Comparison of ENCODE assay signal across 30 cellular contexts in genomic region chr5:150281987-150282386, GRCh38. TPM values are rescaled to one million over a fixed set of nuclear protein-coding genes. Genes with fewer than 3 reads are reported as not detected.
"Had no signal": no experiment of that assay in that cellular context is flagged by ENCODE, and none has a peak within 500 bp of the region (broad histone marks: within the 10 kb centered on the region; RNA-seq: fewer than 3 reads in every experiment).

No MANE protein-coding gene starts in this region.

- H3K27ac ChIP-seq: brain microvascular endothelial cell, esophagus muscularis mucosa, gastroesophageal sphincter, heart right ventricle, VCaP had no signal

- H3K4me1 Mint-ChIP-seq: activated CD4-positive, alpha-beta memory T cell treated with anti-CD3 and anti-CD28 coated beads, Interleukin-2, amount 10 ng/mL, durations not matched to agents 7 days and 5 days; activated CD4-positive, alpha-beta T cell treated with anti-CD3 and anti-CD28 coated beads, Interleukin-2, amount 10 ng/mL, durations not matched to agents 7 days and 5 days; central memory CD8-positive, alpha-beta T cell had no signal

- H3K36me3 ChIP-seq: brain microvascular endothelial cell, esophagus muscularis mucosa, gastroesophageal sphincter, heart right ventricle had no signal

- H3K27me3 ChIP-seq: brain microvascular endothelial cell, esophagus muscularis mucosa, gastroesophageal sphincter had no signal

- H3K4me3 Mint-ChIP-seq: activated CD4-positive, alpha-beta memory T cell treated with anti-CD3 and anti-CD28 coated beads, Interleukin-2, amount 10 ng/mL, durations not matched to agents 7 days and 5 days; activated CD4-positive, alpha-beta T cell treated with anti-CD3 and anti-CD28 coated beads, Interleukin-2, amount 10 ng/mL, durations not matched to agents 7 days and 5 days; activated naive CD4-positive, alpha-beta T cell treated with anti-CD3 and anti-CD28 coated beads, Interleukin-2, amount 10 ng/mL, durations not matched to agents 7 days and 5 days; activated naive CD8-positive, alpha-beta T cell treated with anti-CD3 and anti-CD28 coated beads, Interleukin-2, amount 10 ng/mL, durations not matched to agents 7 days and 5 days; activated T-cell treated with anti-CD3 and anti-CD28 coated beads, Interleukin-2, amount 50 U/mL, for 24 hours; activated T-cell treated with anti-CD3 and anti-CD28 coated beads, Interleukin-2, amount 50 U/mL, for 72 hours; central memory CD8-positive, alpha-beta T cell; endodermal cell; WTC11 had no signal

- H3K27ac Mint-ChIP-seq: activated CD4-positive, alpha-beta memory T cell treated with anti-CD3 and anti-CD28 coated beads, Interleukin-2, amount 10 ng/mL, durations not matched to agents 7 days and 5 days; activated CD4-positive, alpha-beta T cell treated with anti-CD3 and anti-CD28 coated beads, Interleukin-2, amount 10 ng/mL, durations not matched to agents 7 days and 5 days; activated naive CD4-positive, alpha-beta T cell treated with anti-CD3 and anti-CD28 coated beads, Interleukin-2, amount 10 ng/mL, durations not matched to agents 7 days and 5 days; activated naive CD4-positive, alpha-beta T cell treated with anti-CD3 and anti-CD28 coated beads, Interleukin-2, amount 50 U/mL, for 72 hours; activated naive CD8-positive, alpha-beta T cell treated with anti-CD3 and anti-CD28 coated beads, Interleukin-2, amount 10 ng/mL, durations not matched to agents 7 days and 5 days; activated T-cell treated with anti-CD3 and anti-CD28 coated beads, Interleukin-2, amount 50 U/mL, for 24 hours; activated T-cell treated with anti-CD3 and anti-CD28 coated beads, Interleukin-2, amount 50 U/mL, for 72 hours; endodermal cell; WTC11 had no signal

- DNase-seq: activated CD4-positive, alpha-beta memory T cell treated with anti-CD3 and anti-CD28 coated beads, Interleukin-2, amount 10 ng/mL, durations not matched to agents 7 days and 5 days; activated CD4-positive, alpha-beta T cell treated with anti-CD3 and anti-CD28 coated beads for 1 hour; activated CD4-positive, alpha-beta T cell treated with anti-CD3 and anti-CD28 coated beads for 4 hours; activated CD4-positive, alpha-beta T cell treated with anti-CD3 and anti-CD28 coated beads, Interleukin-2, amount 10 ng/mL, durations not matched to agents 7 days and 5 days; activated CD4-positive, alpha-beta T cell treated with anti-CD3 and anti-CD28 coated beads, Interleukin-2, amount 50 U/mL, for 4 hours; activated CD8-positive, alpha-beta memory T cell treated with anti-CD3 and anti-CD28 coated beads, Interleukin-2, amount 50 U/mL, for 48 hours; activated gamma-delta T cell; activated naive CD4-positive, alpha-beta T cell; activated naive CD4-positive, alpha-beta T cell treated with anti-CD3 and anti-CD28 coated beads, Interleukin-2, amount 10 ng/mL, durations not matched to agents 7 days and 5 days; activated naive CD8-positive, alpha-beta T cell treated with anti-CD3 and anti-CD28 coated beads, Interleukin-2, amount 10 ng/mL, durations not matched to agents 7 days and 5 days; activated T-cell treated with anti-CD3 and anti-CD28 coated beads for 4 hours; activated T-cell treated with anti-CD3 and anti-CD28 coated beads, Interleukin-2, amount 50 U/mL, for 24 hours; activated T-cell treated with anti-CD3 and anti-CD28 coated beads, Interleukin-2, amount 50 U/mL, for 72 hours; brain microvascular endothelial cell; cortex of kidney; dermis blood vessel endothelial cell; effector memory CD4-positive, alpha-beta T cell; endodermal cell; foreskin melanocyte; heart right ventricle; T-helper 1 cell; T-helper 2 cell had no signal

- H3K9me3 Mint-ChIP-seq: activated CD4-positive, alpha-beta memory T cell treated with anti-CD3 and anti-CD28 coated beads, Interleukin-2, amount 10 ng/mL, durations not matched to agents 7 days and 5 days; activated CD4-positive, alpha-beta T cell treated with anti-CD3 and anti-CD28 coated beads, Interleukin-2, amount 10 ng/mL, durations not matched to agents 7 days and 5 days; activated naive CD4-positive, alpha-beta T cell treated with anti-CD3 and anti-CD28 coated beads, Interleukin-2, amount 10 ng/mL, durations not matched to agents 7 days and 5 days; activated naive CD4-positive, alpha-beta T cell treated with anti-CD3 and anti-CD28 coated beads, Interleukin-2, amount 50 U/mL, for 72 hours; activated naive CD8-positive, alpha-beta T cell treated with anti-CD3 and anti-CD28 coated beads, Interleukin-2, amount 10 ng/mL, durations not matched to agents 7 days and 5 days; activated T-cell treated with anti-CD3 and anti-CD28 coated beads, Interleukin-2, amount 50 U/mL, for 24 hours; activated T-cell treated with anti-CD3 and anti-CD28 coated beads, Interleukin-2, amount 50 U/mL, for 72 hours; central memory CD8-positive, alpha-beta T cell; endodermal cell; WTC11 had no signal

- H3K9me3 ChIP-seq: esophagus muscularis mucosa, gastroesophageal sphincter, heart right ventricle had no signal

- H3K36me3 Mint-ChIP-seq: activated naive CD4-positive, alpha-beta T cell treated with anti-CD3 and anti-CD28 coated beads, Interleukin-2, amount 10 ng/mL, durations not matched to agents 7 days and 5 days; activated naive CD4-positive, alpha-beta T cell treated with anti-CD3 and anti-CD28 coated beads, Interleukin-2, amount 50 U/mL, for 72 hours; activated naive CD8-positive, alpha-beta T cell treated with anti-CD3 and anti-CD28 coated beads, Interleukin-2, amount 10 ng/mL, durations not matched to agents 7 days and 5 days; WTC11 had no signal

- H3K4me3 ChIP-seq: esophagus muscularis mucosa, gastroesophageal sphincter, heart right ventricle had no signal

- H3K4me1 ChIP-seq: esophagus muscularis mucosa, gastroesophageal sphincter, heart right ventricle had no signal

- ATAC-seq: activated naive CD4-positive, alpha-beta T cell treated with anti-CD3 and anti-CD28 coated beads, Interleukin-2, amount 50 U/mL, for 72 hours; activated T-cell treated with anti-CD3 and anti-CD28 coated beads, Interleukin-2, amount 50 U/mL, for 72 hours; gastroesophageal sphincter; heart right ventricle; WTC11 had no signal

RNA-seq across cellular contexts. Expression of gene CAMK2A, which starts 7.6 kb away (rescaled TPM):
- total RNA-seq: activated CD4-positive, alpha-beta memory T cell treated with anti-CD3 and anti-CD28 coated beads, Interleukin-2, amount 10 ng/mL, durations not matched to agents 7 days and 5 days; activated CD4-positive, alpha-beta T cell treated with anti-CD3 and anti-CD28 coated beads, Interleukin-2, amount 10 ng/mL, durations not matched to agents 7 days and 5 days; activated naive CD4-positive, alpha-beta T cell treated with anti-CD3 and anti-CD28 coated beads, Interleukin-2, amount 50 U/mL, for 72 hours; activated naive CD8-positive, alpha-beta T cell treated with anti-CD3 and anti-CD28 coated beads, Interleukin-2, amount 10 ng/mL, durations not matched to agents 7 days and 5 days; activated T-cell treated with anti-CD3 and anti-CD28 coated beads, Interleukin-2, amount 50 U/mL, for 72 hours; dermis blood vessel endothelial cell; epithelial cell of proximal tubule; glomerular endothelial cell had no signal

RNA-seq across cellular contexts. Expression of gene ARSI, which starts 20.7 kb away (rescaled TPM):
- total RNA-seq: activated CD4-positive, alpha-beta memory T cell treated with anti-CD3 and anti-CD28 coated beads, Interleukin-2, amount 10 ng/mL, durations not matched to agents 7 days and 5 days; activated CD4-positive, alpha-beta T cell treated with anti-CD3 and anti-CD28 coated beads, Interleukin-2, amount 10 ng/mL, durations not matched to agents 7 days and 5 days; activated naive CD4-positive, alpha-beta T cell treated with anti-CD3 and anti-CD28 coated beads, Interleukin-2, amount 50 U/mL, for 72 hours; activated naive CD8-positive, alpha-beta T cell treated with anti-CD3 and anti-CD28 coated beads, Interleukin-2, amount 10 ng/mL, durations not matched to agents 7 days and 5 days; activated T-cell treated with anti-CD3 and anti-CD28 coated beads, Interleukin-2, amount 50 U/mL, for 72 hours had no signal
